29 cellular contexts compared by ENCODE assay signal in the genomic region with DNA sequence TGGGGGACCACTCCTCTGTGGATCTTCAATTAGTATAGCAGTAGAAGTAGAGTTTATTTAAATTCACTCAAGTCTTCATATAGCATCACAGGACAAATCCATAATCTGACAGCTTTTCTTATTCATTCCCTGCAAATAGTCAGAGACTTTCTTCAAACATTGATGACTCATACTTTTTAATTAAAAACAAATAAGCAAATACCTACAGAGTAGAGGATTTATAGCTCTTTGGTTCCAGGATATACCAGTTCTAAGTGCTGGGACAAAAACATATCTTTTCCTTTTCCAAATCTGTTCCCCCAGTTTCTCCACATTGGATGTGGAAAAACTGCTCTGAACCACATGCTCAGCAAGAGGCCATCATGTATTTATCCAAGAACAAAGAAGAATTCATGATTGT. TPM values are rescaled to one million over a fixed set of nuclear protein-coding genes. Genes with fewer than 3 reads are reported as not detected.
DNase-seq lines count a peak whose midpoint lies in the region; ATAC-seq and TF ChIP-seq lines count a peak whose summit lies in the region.
"Had no signal": no experiment of that assay in that cellular context is flagged by ENCODE, and none has a peak within 500 bp of the region (broad histone marks: within the 10 kb centered on the region; RNA-seq: fewer than 3 reads in every experiment).

No MANE protein-coding gene starts in this region.

- peaks cover 17% of the 10 kb centered on the region for H3K4me1 ChIP-seq in adipocyte (ENCODE audit: control insufficient read depth, insufficient read depth, low read length)
- H3K4me1 ChIP-seq: adrenal gland, heart left ventricle, parathyroid adenoma, sigmoid colon, tibial nerve had no signal

- no peak for TF ChIP-seq CTCF in fibroblast of villous mesenchyme (IDR thresholded peaks at IDR 0.05; ENCODE audit: insufficient read depth, low read depth, low read length)

- no peaks in the 10 kb centered on the region for H3K27me3 ChIP-seq in adipocyte (replicated peaks; ENCODE audit: control insufficient read depth, insufficient read depth, low read length)
- H3K27me3 ChIP-seq: adrenal gland, heart left ventricle, sigmoid colon, tibial nerve had no signal

- H3K9me3 ChIP-seq in adipocyte (ENCODE audit: control insufficient read depth, low read length), result no peaks in the 10 kb centered on the region

- H3K4me3 ChIP-seq in adipocyte (ENCODE audit: low read length) (no peak overlapping the region), fibroblast of villous mesenchyme (ENCODE audit: low read depth, low read length) (no peak overlapping the region)
- H3K4me3 ChIP-seq: adrenal gland, coronary artery, heart left ventricle, lung, sigmoid colon, tibial nerve had no signal

- no peak for ATAC-seq in GM21737 (IDR thresholded peaks at IDR 0.05; ENCODE audit: unreplicated experiment)
- ATAC-seq: heart left ventricle, Panc1 had no signal

- H3K36me3 ChIP-seq in adipocyte (ENCODE audit: control insufficient read depth, insufficient read depth, low read length, severe bottlenecking), result no peaks in the 10 kb centered on the region
- H3K36me3 ChIP-seq: adrenal gland, heart left ventricle, sigmoid colon, tibial nerve had no signal

- peak; percentile 5 for DNase-seq in AG08396 (ENCODE audit: low spot score)
- DNase-seq in HCEC 1CT, result peak; percentile 51
- peak; percentile 57 for DNase-seq in adipocyte (ENCODE audit: low read depth)
- peak; percentile 24 for DNase-seq in fibroblast of villous mesenchyme (ENCODE audit: low read depth)
- DNase-seq in foreskin melanocyte, result no peak
- no peak for DNase-seq in anterior cingulate cortex (lab: John Stamatoyannopoulos, UW)
- no peak for DNase-seq in NK-92 treated with Interleukin-12 subunit alpha and Interleukin-12 subunit beta, amount 100 ng/mL, for 24 hours (lab: John Stamatoyannopoulos, UW)
- DNase-seq: activated CD4-positive, alpha-beta T cell treated with anti-CD3 and anti-CD28 coated beads for 4 hours; activated CD8-positive, alpha-beta memory T cell treated with anti-CD3 and anti-CD28 coated beads for 24 hours; activated gamma-delta T cell treated with Interleukin-2 at 50 U/mL for 16 hours; activated T-cell treated with anti-CD3 and anti-CD28 coated beads, Interleukin-2, amount 50 U/mL, for 1 hour; adrenal gland; AML-193; CD8-positive, alpha-beta memory T cell; H9; heart left ventricle; NCI-H1417; NCI-H2081 treated with DMSO at 0.1 percent for 48 hours; SHP77 treated with DMSO at 0.1 percent for 48 hours; sigmoid colon; stimulated activated CD8-positive, alpha-beta memory T cell treated with anti-CD3 and anti-CD28 coated beads, Interleukin-4, amount 100 ng/mL, for 48 hours had no signal

- H3K9ac ChIP-seq in adipocyte (ENCODE audit: low read length), result no peak overlapping the region
- H3K9ac ChIP-seq: parathyroid adenoma had no signal

RNA-seq across cellular contexts. Expression of a gene that starts 24.1 kb away (rescaled TPM):
- not detected in 2 replicates for total RNA-seq in fibroblast of villous mesenchyme
- total RNA-seq: CD8-positive, alpha-beta memory T cell; H9; NCI-H460; neural crest cell had no signal

Comparison
In these comparisons a context has a peak if more than half of its experiments do, and no peak if none do; other contexts are left out.
1. DNase-seq: peak in AG08396 (single experiment), HCEC 1CT (single experiment), adipocyte (single experiment) and fibroblast of villous mesenchyme (single experiment); none in foreskin melanocyte (single experiment), anterior cingulate cortex (0 of 58) and NK-92 treated with Interleukin-12 subunit alpha and Interleukin-12 subunit beta, amount 100 ng/mL, for 24 hours (single experiment).